Comparison of ENCODE assay signal across 8 cellular contexts in the genomic region with DNA sequence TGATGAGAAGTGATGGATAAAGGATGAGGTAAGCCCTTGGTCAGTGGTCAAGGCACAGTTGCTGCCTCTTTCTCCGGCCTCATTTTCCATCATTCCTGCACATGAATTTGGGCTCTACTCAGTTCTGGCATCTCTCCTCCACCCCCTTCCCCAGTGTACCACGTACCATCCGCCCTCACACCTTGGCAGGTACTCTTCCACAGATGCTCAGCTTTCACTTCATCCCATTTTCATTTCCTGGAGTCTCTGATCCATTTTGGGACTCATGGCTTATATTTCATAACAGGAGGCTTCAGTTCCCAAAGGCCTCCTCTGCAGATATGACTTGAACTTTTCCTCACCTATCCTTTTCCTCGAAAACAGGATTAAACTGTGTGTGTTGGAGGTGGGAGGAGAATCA.
"Had no signal": no experiment of that assay in that cellular context is flagged by ENCODE, and none has a peak within 500 bp of the region (broad histone marks: within the 10 kb centered on the region; RNA-seq: fewer than 3 reads in every experiment).

No MANE protein-coding gene starts in this region.

- H3K36me3 ChIP-seq: HAP-1 had no signal

- H3K9me3 Mint-ChIP-seq: GM23338, H9 had no signal

- H3K27ac ChIP-seq: GM23248 had no signal

- DNase-seq: GM23248, GOT3, H7, H9, HCEC 1CT, HFFc6 had no signal

- H3K4me3 ChIP-seq: GM23248, GM23338, HAP-1 had no signal

- H3K4me1 ChIP-seq: HAP-1 had no signal

- H3K9me3 ChIP-seq: HAP-1 had no signal

- H3K27ac Mint-ChIP-seq: GM23338, H9, HFFc6 had no signal

- H3K4me3 Mint-ChIP-seq: GM23338, H9, HFFc6 had no signal
